Comparison of ENCODE assay signal across 22 cellular contexts in the genomic region with DNA sequence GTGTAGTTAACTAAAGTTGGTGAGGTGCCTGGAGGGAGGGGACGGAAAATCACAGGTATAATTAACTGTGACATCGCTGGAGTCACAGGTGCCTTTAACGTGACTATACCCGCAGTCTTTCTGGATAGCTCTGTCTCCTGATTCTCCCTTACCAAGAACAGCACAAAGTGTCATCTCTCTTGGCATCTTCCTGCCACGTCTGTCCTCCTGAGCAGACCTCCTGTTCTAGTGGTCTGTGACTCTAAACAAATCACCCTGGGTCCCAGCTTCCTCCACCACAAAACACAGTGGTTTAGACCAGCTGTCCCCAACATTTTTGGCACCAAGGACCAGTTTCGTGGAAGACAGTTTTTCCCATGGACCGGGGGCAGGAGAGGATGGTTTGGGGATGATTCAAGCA.
DNase-seq lines count a peak whose midpoint lies in the region.
"Had no signal": no experiment of that assay in that cellular context is flagged by ENCODE, and none has a peak within 500 bp of the region (broad histone marks: within the 10 kb centered on the region; RNA-seq: fewer than 3 reads in every experiment).

No MANE protein-coding gene starts in this region.

- DNase-seq in G401 (ENCODE audit: low spot score) (peak; percentile 61), cerebellar cortex (ENCODE audit: low spot score) (peak; percentile 53)
- no peak for DNase-seq in activated T-cell treated with anti-CD3 and anti-CD28 coated beads, Interleukin-2, amount 50 U/mL, for 24 hours
- no peak for DNase-seq in stimulated activated naive CD4-positive, alpha-beta T cell (lab: John Stamatoyannopoulos, UW)
- DNase-seq: 8988T; ACHN; BE2C; C1 segment of cervical spinal cord; CD4-positive, alpha-beta memory T cell; CD4-positive, CD25-positive, alpha-beta regulatory T cell; CD8-positive, alpha-beta memory T cell; COR-L47; DMS 273 treated with DMSO at 0.1 percent for 48 hours; DMS153; DMS53; DMS79; DND-41; EL; GF-D8 had no signal

- H3K9me3 ChIP-seq in thymus (ENCODE audit: control insufficient read depth), result no peaks in the 10 kb centered on the region
- H3K9me3 ChIP-seq: BE2C had no signal

- H3K9me3 Mint-ChIP-seq in activated T-cell treated with anti-CD3 and anti-CD28 coated beads, Interleukin-2, amount 50 U/mL, for 24 hours, result peaks cover 10% of the 10 kb centered on the region

- peak overlapping the region; percentile 15 for H3K27ac ChIP-seq in thymus (ENCODE audit: low read depth)
- H3K27ac ChIP-seq: BLaER1 had no signal

- WGBS in thymus, result 86% methylated on average over 7 of the region's 7 CpGs

- no peak overlapping the region for H3K4me3 Mint-ChIP-seq in activated T-cell treated with anti-CD3 and anti-CD28 coated beads, Interleukin-2, amount 50 U/mL, for 24 hours
- H3K4me3 Mint-ChIP-seq: CD14-positive monocyte; CD4-positive, alpha-beta memory T cell; CD4-positive, CD25-positive, alpha-beta regulatory T cell; CD8-positive, alpha-beta memory T cell had no signal

- H3K27ac Mint-ChIP-seq in activated T-cell treated with anti-CD3 and anti-CD28 coated beads, Interleukin-2, amount 50 U/mL, for 24 hours, result no peak overlapping the region
- H3K27ac Mint-ChIP-seq: CD4-positive, alpha-beta memory T cell; CD8-positive, alpha-beta memory T cell had no signal

- H3K27me3 ChIP-seq in thymus (ENCODE audit: control insufficient read depth, insufficient read depth), result no peaks in the 10 kb centered on the region
- H3K27me3 ChIP-seq: BE2C, BLaER1 had no signal

- H3K36me3 Mint-ChIP-seq in activated T-cell treated with anti-CD3 and anti-CD28 coated beads, Interleukin-2, amount 50 U/mL, for 24 hours (ENCODE audit: low read depth), result no peaks in the 10 kb centered on the region
- H3K36me3 Mint-ChIP-seq: CD14-positive monocyte; CD4-positive, alpha-beta memory T cell; CD4-positive, CD25-positive, alpha-beta regulatory T cell; CD8-positive, alpha-beta memory T cell had no signal

- no peak overlapping the region for H3K4me3 ChIP-seq in thymus (ENCODE audit: low read length)
- H3K4me3 ChIP-seq: BLaER1 had no signal

- no peaks in the 10 kb centered on the region for H3K4me1 Mint-ChIP-seq in activated T-cell treated with anti-CD3 and anti-CD28 coated beads, Interleukin-2, amount 50 U/mL, for 24 hours (ENCODE audit: low read depth)
- H3K4me1 Mint-ChIP-seq: CD14-positive monocyte; CD4-positive, alpha-beta memory T cell; CD4-positive, CD25-positive, alpha-beta regulatory T cell; CD8-positive, alpha-beta memory T cell had no signal

- peaks cover 8% of the 10 kb centered on the region for H3K4me1 ChIP-seq in thymus (ENCODE audit: control insufficient read depth, insufficient read depth, low read length)
- H3K4me1 ChIP-seq: BE2C, BLaER1 had no signal

- no peaks in the 10 kb centered on the region for H3K27me3 Mint-ChIP-seq in activated T-cell treated with anti-CD3 and anti-CD28 coated beads, Interleukin-2, amount 50 U/mL, for 24 hours
- H3K27me3 Mint-ChIP-seq: CD4-positive, alpha-beta memory T cell; CD4-positive, CD25-positive, alpha-beta regulatory T cell; CD8-positive, alpha-beta memory T cell had no signal

- H3K36me3 ChIP-seq in thymus (ENCODE audit: control insufficient read depth, insufficient read depth), result peaks cover 17% of the 10 kb centered on the region
- H3K36me3 ChIP-seq: BE2C, BLaER1 had no signal

- in situ Hi-C loops in G401 (cut with HindIII; ENCODE audit: low sequenced_read_pairs), result no loop called here

Comparison
In these comparisons a context has a peak if more than half of its experiments do, and no peak if none do; other contexts are left out.
1. DNase-seq: peak in G401 (single experiment) and cerebellar cortex (single experiment); none in activated T-cell treated with anti-CD3 and anti-CD28 coated beads, Interleukin-2, amount 50 U/mL, for 24 hours (single experiment) and stimulated activated naive CD4-positive, alpha-beta T cell (0 of 6).